ENCODE assay signal across 19 cellular contexts in the genomic region with DNA sequence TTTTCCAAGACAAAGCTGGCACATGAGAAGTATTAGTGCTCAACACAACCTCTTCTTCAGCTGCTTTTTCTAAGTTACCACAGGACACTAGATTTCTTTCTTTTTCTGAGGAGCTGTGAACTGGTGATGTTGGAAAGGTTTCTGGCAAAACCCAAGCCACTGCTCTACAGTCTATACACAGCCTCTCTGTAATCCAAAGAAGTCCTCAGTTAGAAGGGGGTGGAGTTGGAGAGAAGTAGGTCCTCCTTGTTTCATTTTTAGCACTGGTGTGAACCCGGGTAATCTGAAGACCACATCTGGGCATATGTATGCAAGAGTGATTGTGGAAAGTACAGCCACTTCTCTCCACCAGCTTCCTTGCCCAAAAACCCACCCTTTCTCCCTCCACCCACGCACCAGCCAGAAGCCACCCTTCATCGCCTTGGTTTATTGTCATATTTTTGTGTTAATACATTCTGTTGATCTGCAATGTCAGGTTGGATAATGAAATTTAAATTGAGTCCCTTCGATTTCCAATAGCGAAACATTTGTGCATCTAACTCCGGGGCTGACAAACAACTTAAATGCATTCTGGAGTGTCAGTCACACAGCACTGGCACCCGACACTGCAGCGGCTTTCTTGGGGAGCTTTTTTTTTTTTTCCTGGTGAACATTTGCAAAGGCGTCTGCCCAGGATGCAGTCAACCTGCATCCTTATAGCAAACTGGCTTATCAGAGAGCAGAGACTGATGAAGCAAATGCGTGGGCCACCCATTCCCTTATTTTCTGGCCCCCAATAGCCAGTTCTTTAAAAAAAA.
DNase-seq lines count a peak whose midpoint lies in the region; ATAC-seq and TF ChIP-seq lines count a peak whose summit lies in the region.
"Had no signal": no experiment of that assay in that cellular context is flagged by ENCODE, and none has a peak within 500 bp of the region (broad histone marks: within the 10 kb centered on the region; RNA-seq: fewer than 3 reads in every experiment).

No MANE protein-coding gene starts in this region.

- no peak for TF ChIP-seq CTCF in dorsolateral prefrontal cortex (IDR thresholded peaks at IDR 0.05 in 54 of 56, conservative IDR thresholded peaks at IDR 0.05 in 2 of 56; ENCODE audit: low read depth in 1 of 56, partially characterized antibody in 56 of 56)

- H3K4me1 ChIP-seq in stomach smooth muscle (ENCODE audit: control insufficient read depth, insufficient read depth, low read length), result no peaks in the 10 kb centered on the region

- H3K9ac ChIP-seq in stomach smooth muscle (ENCODE audit: low read length in 2 of 2), result peak overlapping the region in 1 of 2 donors; percentile 16

- ATAC-seq in GM18867 (IDR thresholded peaks at IDR 0.05; ENCODE audit: unreplicated experiment), result no peak
- ATAC-seq: HepG2, SK-N-SH treated with all-trans-retinoic acid at 6 μM for 48 hours had no signal

- H3K27me3 ChIP-seq in dorsolateral prefrontal cortex, result no peaks in the 10 kb centered on the region
- peaks cover 5 to 10% of the 10 kb centered on the region in 2 donors for H3K27me3 ChIP-seq in stomach smooth muscle (ENCODE audit: control insufficient read depth in 1 of 2, insufficient read depth in 2 of 2, low read length in 2 of 2)

- no peaks in the 10 kb centered on the region for H3K36me3 ChIP-seq in stomach smooth muscle (ENCODE audit: control insufficient read depth in 2 of 2, insufficient read depth in 2 of 2, low read length in 2 of 2)
- H3K36me3 ChIP-seq: HAP-1, neutrophil, transverse colon had no signal

- DNase-seq in DMS79 treated with DMSO at 0.1 percent for 48 hours (lab: John Stamatoyannopoulos, UW) (peak; percentile 16), DMS79 (lab: John Stamatoyannopoulos, UW) (no peak), dorsolateral prefrontal cortex (peak in 3 of 10 donors; percentile 36 to 44 (median 38)), midbrain (lab: John Stamatoyannopoulos, UW) (peak; percentile 53), glomerular visceral epithelial cell (ENCODE audit: extremely low spot score) (no peak)
- DNase-seq in activated naive CD4-positive, alpha-beta T cell treated with anti-CD3 and anti-CD28 coated beads, Interleukin-2, amount 50 U/mL, for 16 hours, result no peak
- DNase-seq: effector memory CD4-positive, alpha-beta T cell; NCI-H187; NCI-H446 treated with DMSO at 0.1 percent for 48 hours; stimulated activated CD4-positive, alpha-beta T cell treated with anti-CD3 and anti-CD28 coated beads, Interleukin-4, amount 100 ng/mL, for 4 hours; transverse colon had no signal

- intact Hi-C loops in dorsolateral prefrontal cortex (cut with DNase I), result loop anchor here (2.0 to 10.0 kb wide), 4 partner anchors 105 to 917 kb away; no protein-coding TSS in a partner anchor

- H3K27ac ChIP-seq in dorsolateral prefrontal cortex, result peak overlapping the region in 58 of 59 donors; percentile 8 to 99 (median 96)
- no peak overlapping the region for H3K27ac ChIP-seq in stomach smooth muscle (ENCODE audit: low read length)
- H3K27ac ChIP-seq: 22Rv1, neutrophil, transverse colon had no signal

- H3K9me3 ChIP-seq in stomach smooth muscle (ENCODE audit: control insufficient read depth in 2 of 2, low read length in 2 of 2), result no peaks in the 10 kb centered on the region
- H3K9me3 ChIP-seq: HAP-1, neutrophil, transverse colon had no signal

- H3K4me3 ChIP-seq in dorsolateral prefrontal cortex, result peak overlapping the region; percentile 53 to 95 (median 79)
- peak overlapping the region; percentile 46 to 84 for H3K4me3 ChIP-seq in stomach smooth muscle (ENCODE audit: low read length in 2 of 2)
- H3K4me3 ChIP-seq: HAP-1, lung had no signal

Comparison
In these comparisons a context has a peak if more than half of its experiments do, and no peak if none do; other contexts are left out.
1. DNase-seq: peak in DMS79 treated with DMSO at 0.1 percent for 48 hours (single experiment) and midbrain (single experiment); none in DMS79 (single experiment), glomerular visceral epithelial cell (single experiment) and activated naive CD4-positive, alpha-beta T cell treated with anti-CD3 and anti-CD28 coated beads, Interleukin-2, amount 50 U/mL, for 16 hours (single experiment).